In the genomic region with DNA sequence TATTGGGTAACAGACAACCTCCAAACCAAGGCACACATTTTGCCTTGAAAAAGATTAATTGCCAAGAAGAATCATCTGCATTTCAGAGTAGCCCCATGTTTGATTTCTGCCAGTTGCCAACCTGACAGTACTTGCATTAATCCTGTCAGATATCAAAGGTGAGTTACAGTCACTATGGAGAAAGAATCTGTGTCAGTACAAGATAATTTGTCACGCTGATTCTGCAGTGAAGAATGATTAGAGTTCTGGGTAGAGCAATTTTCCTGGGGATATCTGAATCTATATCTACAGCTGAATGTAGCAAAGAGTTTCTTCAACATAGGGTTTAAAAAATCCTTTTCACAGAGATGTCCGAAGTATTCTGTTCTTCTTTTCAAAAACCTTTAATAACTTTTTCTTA, we compare ENCODE assay signal across 23 cellular contexts.
"Had no signal": no experiment of that assay in that cellular context is flagged by ENCODE, and none has a peak within 500 bp of the region (broad histone marks: within the 10 kb centered on the region; RNA-seq: fewer than 3 reads in every experiment).

No MANE protein-coding gene starts in this region.

- H3K9me3 ChIP-seq: colonic mucosa, esophagus squamous epithelium, gastrocnemius medialis, left lung, lower lobe of right lung had no signal

- H3K36me3 ChIP-seq: colonic mucosa, esophagus squamous epithelium, gastrocnemius medialis, heart right ventricle, left lung, lower lobe of right lung had no signal

- DNase-seq: colonic mucosa; cortex of kidney; effector CD8-positive, alpha-beta T cell; effector memory CD8-positive, alpha-beta T cell; endodermal cell; erythroblast; esophagus squamous epithelium; foreskin fibroblast; foreskin melanocyte; gastrocnemius medialis; glutamatergic neuron; head of caudate nucleus; heart right ventricle; hippocampal formation; left cardiac atrium; left lung; left ventricle myocardium superior; lower lobe of right lung; mesenchymal stem cell; midbrain had no signal

- H3K4me1 Mint-ChIP-seq: endodermal cell had no signal

- H3K27ac Mint-ChIP-seq: dendritic cell treated with granulocyte-macrophage colony-stimulating factor and Interleukin-4, amounts not matched to agents 40 ng/mL and 50 ng/mL, for 4 days; effector memory CD8-positive, alpha-beta T cell; endodermal cell had no signal

- H3K27ac ChIP-seq: colonic mucosa, epithelial cell of prostate, esophagus squamous epithelium, gastrocnemius medialis, heart right ventricle, left lung, lower lobe of right lung had no signal

- H3K27me3 ChIP-seq: colonic mucosa, esophagus squamous epithelium, gastrocnemius medialis, left lung had no signal

- ATAC-seq: effector memory CD8-positive, alpha-beta T cell; esophagus mucosa; gastrocnemius medialis; heart right ventricle; left cardiac atrium; left lung; left ventricle myocardium superior; lower lobe of right lung had no signal

- H3K27me3 Mint-ChIP-seq: dendritic cell treated with granulocyte-macrophage colony-stimulating factor and Interleukin-4, amounts not matched to agents 40 ng/mL and 50 ng/mL, for 4 days had no signal

- H3K4me3 Mint-ChIP-seq: dendritic cell treated with granulocyte-macrophage colony-stimulating factor and Interleukin-4, amounts not matched to agents 40 ng/mL and 50 ng/mL, for 4 days; effector memory CD8-positive, alpha-beta T cell; endodermal cell had no signal

- H3K4me3 ChIP-seq: colonic mucosa, esophagus squamous epithelium, gastrocnemius medialis, heart right ventricle, left lung, lower lobe of right lung had no signal
